In genomic region chr20:577167-577791, GRCh38 we compare ENCODE assay signal across 11 cellular contexts. TPM values are rescaled to one million over a fixed set of nuclear protein-coding genes. Genes with fewer than 3 reads are reported as not detected.
A peak's percentile ranks its signal among the peaks of the same experiment; 100 is the strongest.
DNase-seq lines count a peak whose midpoint lies in the region; ATAC-seq and TF ChIP-seq lines count a peak whose summit lies in the region.
"Had no signal": no experiment of that assay in that cellular context is flagged by ENCODE, and none has a peak within 500 bp of the region (broad histone marks: within the 10 kb centered on the region; RNA-seq: fewer than 3 reads in every experiment).

No MANE protein-coding gene starts in this region.

- ATAC-seq in HG03521 (IDR thresholded peaks at IDR 0.05; ENCODE audit: unreplicated experiment) = peak; percentile 61
- no peak for ATAC-seq in Panc1
- ATAC-seq in GM18867 (IDR thresholded peaks at IDR 0.05; ENCODE audit: unreplicated experiment) = no peak
- ATAC-seq: activated CD8-positive, alpha-beta T cell treated with anti-CD3 and anti-CD28 coated beads, Interleukin-2, amount 10 ng/mL, durations not matched to agents 7 days and 5 days had no signal

- no peak overlapping the region for H3K27ac ChIP-seq in Panc1 (ENCODE audit: low read length)

- TF ChIP-seq CTCF in Panc1 (IDR thresholded peaks at IDR 0.05) = peak; percentile 69
- peak; percentile 38 for TF ChIP-seq CTCF in fibroblast of mammary gland (conservative IDR thresholded peaks at IDR 0.05; ENCODE audit: control insufficient read depth, insufficient read depth, low read depth, low read length)

- H3K36me3 ChIP-seq in Panc1 (ENCODE audit: control insufficient read depth, insufficient read depth, low read length) = no peaks in the 10 kb centered on the region

- CTCF ChIA-PET in Panc1 (lab: Charles Lee) = interaction anchor here (0.6 kb wide), 2 partner anchors 109 to 208 kb away, joined by 3 to 4 read pairs; no protein-coding TSS in a partner anchor

- no peak overlapping the region for H3K4me3 ChIP-seq in Panc1 (ENCODE audit: low read depth in 2 of 2, low read length in 2 of 2)
- no peak overlapping the region for H3K4me3 ChIP-seq in fibroblast of mammary gland (ENCODE audit: control insufficient read depth, low read depth, low read length)

- peaks cover 8% of the 10 kb centered on the region for H3K27me3 ChIP-seq in Panc1 (ENCODE audit: control insufficient read depth, insufficient read depth, low read length)

- H3K4me1 ChIP-seq in Panc1 (ENCODE audit: control insufficient read depth, insufficient read depth, low read length) = no peaks in the 10 kb centered on the region

- peak; percentile 12 to 29 for DNase-seq in AML-193 (lab: John Stamatoyannopoulos, UW)
- DNase-seq in Panc1 (ENCODE audit: low read depth, low spot score) = no peak
- peak; percentile 38 for DNase-seq in fibroblast of mammary gland (ENCODE audit: low read depth)
- DNase-seq in activated CD4-positive, CD25-positive, alpha-beta regulatory T cell (lab: John Stamatoyannopoulos, UW) = no peak
- no peak for DNase-seq in NCI-H1092 treated with DMSO at 0.1 percent for 48 hours (lab: John Stamatoyannopoulos, UW)
- no peak for DNase-seq in KG1 (lab: John Stamatoyannopoulos, UW)
- DNase-seq: activated CD8-positive, alpha-beta T cell treated with anti-CD3 and anti-CD28 coated beads, Interleukin-2, amount 10 ng/mL, durations not matched to agents 7 days and 5 days; effector CD4-positive, alpha-beta T cell; NCI-H187 treated with DMSO at 0.1 percent for 48 hours had no signal

- POLR2A ChIA-PET in Panc1 (lab: Charles Lee) = interaction anchor here (0.8 kb wide), 1 partner anchor 14 kb away, joined by 3 read pairs; no protein-coding TSS in a partner anchor

- no peaks in the 10 kb centered on the region for H3K9me3 ChIP-seq in Panc1 (ENCODE audit: control insufficient read depth, insufficient read depth, low read depth, low read length)

- in situ Hi-C loops in Panc1 (cut with HindIII; ENCODE audit: low pct_unique_long_range_greater_than_20kb, low sequenced_read_pairs) = no loop called here

- BruUV-seq in Panc1 (replicated peaks; lab: Mats Ljungman, UMichigan) = no TSS peak

- intact Hi-C loops in Panc1 (cut with micrococcal nuclease; ENCODE audit: unreplicated experiment) = no loop called here

RNA-seq across cellular contexts. Expression of gene TCF15, which starts 32.8 kb away (rescaled TPM):
- total RNA-seq in Panc1 (2021; ENCODE audit: unreplicated experiment) = not detected
- polyA plus RNA-seq in Panc1 (2012; ENCODE audit: insufficient read length) = not detected
- total RNA-seq: activated CD8-positive, alpha-beta T cell treated with anti-CD3 and anti-CD28 coated beads, Interleukin-2, amount 10 ng/mL, durations not matched to agents 7 days and 5 days had no signal

RNA-seq across cellular contexts. Expression of gene CSNK2A1, which starts 33.7 kb away (rescaled TPM):
- 191 TPM for total RNA-seq in Panc1 (2021; ENCODE audit: unreplicated experiment)
- polyA plus RNA-seq in Panc1 (2012; ENCODE audit: insufficient read length) = 90.5 TPM

Comparison
In these comparisons a context has a peak if more than half of its experiments do, and no peak if none do; other contexts are left out.
1. DNase-seq: peak in AML-193 (2 of 2) and fibroblast of mammary gland (single experiment); none in Panc1 (single experiment), activated CD4-positive, CD25-positive, alpha-beta regulatory T cell (0 of 4), NCI-H1092 treated with DMSO at 0.1 percent for 48 hours (single experiment) and KG1 (single experiment).